ENCODE assay signal across 19 cellular contexts in the genomic region with DNA sequence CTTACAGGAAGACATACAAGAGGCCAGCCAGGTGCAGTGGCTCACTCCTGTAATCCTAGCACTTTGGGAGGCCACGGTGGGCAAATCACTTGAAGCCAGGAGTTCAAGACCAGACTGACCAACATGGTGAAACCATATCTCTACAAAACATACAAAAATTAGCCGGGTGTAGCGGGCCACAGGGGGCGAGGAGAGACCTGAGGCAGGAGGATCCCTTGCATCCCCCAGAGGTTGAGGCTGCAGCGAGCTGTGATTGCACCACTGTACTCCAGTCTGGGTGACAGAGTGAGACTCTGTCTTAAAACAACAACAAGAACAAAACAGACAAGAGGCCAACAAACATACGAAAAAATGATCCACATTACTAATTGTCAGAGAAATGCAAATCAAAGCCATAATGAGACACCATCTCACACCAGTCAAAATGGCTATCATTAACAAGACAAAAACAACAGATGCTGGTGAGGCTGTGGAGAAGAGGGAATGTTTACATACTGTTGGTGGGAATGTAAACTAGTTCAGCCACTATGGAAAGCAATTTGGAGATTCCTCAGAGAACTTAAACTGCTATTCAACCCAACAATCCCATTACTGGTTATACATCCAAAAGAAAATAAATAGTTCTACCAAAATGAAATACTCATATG.
A peak's percentile ranks its signal among the peaks of the same experiment; 100 is the strongest.
DNase-seq lines count a peak whose midpoint lies in the region; ATAC-seq, FAIRE-seq and TF ChIP-seq lines count a peak whose summit lies in the region.
"Had no signal": no experiment of that assay in that cellular context is flagged by ENCODE, and none has a peak within 500 bp of the region (broad histone marks: within the 10 kb centered on the region; RNA-seq: fewer than 3 reads in every experiment).

No MANE protein-coding gene starts in this region.

- H2BK12ac ChIP-seq in H9 (ENCODE audit: insufficient read length, low read depth, low read length) = no peak overlapping the region
- H2BK12ac ChIP-seq in H1 (ENCODE audit: low read depth, low read length) = no peak overlapping the region

- H3K4me1 ChIP-seq in H9 (ENCODE audit: insufficient read depth, low read length) (no peaks in the 10 kb centered on the region; the same call in 1 of the 2 replicates), H1 (replicated peaks in 1 of 4; ENCODE audit: control insufficient read depth in 3 of 4, insufficient read depth in 4 of 4, low read length in 3 of 4) (peaks cover 0 to 3% (median 2%) of the 10 kb centered on the region in 4 experiments; a peak in 4 of 7 replicates), kidney (ENCODE audit: control insufficient read depth in 1 of 2, insufficient read depth in 1 of 2, low read depth in 1 of 2, low read length in 2 of 2) (no peaks in the 10 kb centered on the region), Caco-2 (0 out of 2 replicates have a peak, but pooled peaks cover 4% of the 10 kb centered on the region)
- H3K4me1 ChIP-seq: BLaER1, HAP-1 had no signal

- no peak overlapping the region for H3K14ac ChIP-seq in H9 (ENCODE audit: insufficient read depth, low read length)
- H3K14ac ChIP-seq in H1 (ENCODE audit: insufficient read length) = no peak overlapping the region

- no peak overlapping the region for H2AFZ ChIP-seq in H9 (ENCODE audit: low read length)
- no peak overlapping the region for H2AFZ ChIP-seq in H1 (ENCODE audit: low read length)

- H2AK5ac ChIP-seq in H9 (ENCODE audit: insufficient read length, low read length) (no peak overlapping the region), H1 (ENCODE audit: low read depth, low read length) (no peak overlapping the region)

- H3K23me2 ChIP-seq in H9 (ENCODE audit: insufficient read length, low read depth, low read length, poor library complexity, severe bottlenecking) (no peaks in the 10 kb centered on the region), H1 (ENCODE audit: low read depth, low read length) (no peaks in the 10 kb centered on the region)

- H3K4me3 ChIP-seq in H1 (ENCODE audit: extremely low read depth in 1 of 4, insufficient read depth in 2 of 4, low read depth in 3 of 4, low read length in 4 of 4) = no peak overlapping the region
- H3K4me3 ChIP-seq in kidney (ENCODE audit: low read length in 2 of 2) = no peak overlapping the region
- H3K4me3 ChIP-seq in Caco-2 (ENCODE audit: low read depth, low read length) = no peak overlapping the region
- H3K4me3 ChIP-seq: BLaER1, HAP-1 had no signal

- no peaks in the 10 kb centered on the region for H3K27me3 ChIP-seq in H9 (ENCODE audit: insufficient read depth, low read length)
- H3K27me3 ChIP-seq in H1 (replicated peaks in 1 of 4; ENCODE audit: control insufficient read depth in 3 of 4, extremely low read depth in 1 of 4, insufficient read depth in 3 of 4, low read length in 3 of 4) = no peaks in the 10 kb centered on the region
- no peaks in the 10 kb centered on the region for H3K27me3 ChIP-seq in Caco-2 (replicated peaks; ENCODE audit: control insufficient read depth, insufficient read depth, low read length)
- H3K27me3 ChIP-seq: BLaER1 had no signal

- H3K9ac ChIP-seq in H9 (ENCODE audit: extremely low read depth, insufficient read length, low read length) (no peak overlapping the region), H1 (replicated peaks in 1 of 4; ENCODE audit: extremely low read depth in 1 of 4, low read depth in 3 of 4, low read length in 3 of 4) (no peak overlapping the region), kidney (ENCODE audit: low read length in 2 of 2) (no peak overlapping the region)
- H3K9ac ChIP-seq: BLaER1 had no signal

- H3K9me3 Mint-ChIP-seq in H9 (peaks cover 0 to 2% of the 10 kb centered on the region in 2 experiments; a peak in 2 of 5 replicates), Caco-2 (ENCODE audit: unreplicated experiment) (peaks cover 10% of the 10 kb centered on the region)

- no peak overlapping the region for H3K18ac ChIP-seq in H9 (ENCODE audit: insufficient read length, low read depth, low read length)
- H3K18ac ChIP-seq in H1 (ENCODE audit: extremely low read depth, low read length) = no peak overlapping the region

- H3K56ac ChIP-seq in H9 (ENCODE audit: insufficient read length, low read depth, low read length) (no peak overlapping the region), H1 (replicated peaks; ENCODE audit: insufficient read length, low read depth, low read length) (no peak overlapping the region)

- ATAC-seq in HG03039 (IDR thresholded peaks at IDR 0.05; ENCODE audit: unreplicated experiment) = no peak
- ATAC-seq: CD8-positive, alpha-beta T cell; HepG2 had no signal

- H4K91ac ChIP-seq in H9 (ENCODE audit: insufficient read length, low read depth, low read length) = no peak overlapping the region
- H4K91ac ChIP-seq in H1 (replicated peaks; ENCODE audit: insufficient read length, low read length) = no peak overlapping the region

- H3K79me2 ChIP-seq in H9 (ENCODE audit: insufficient read depth, low read length) (no peaks in the 10 kb centered on the region), H1 (ENCODE audit: control insufficient read depth in 1 of 2, insufficient read depth in 2 of 2, low read length in 2 of 2) (no peaks in the 10 kb centered on the region)

- no peak overlapping the region for H4K8ac ChIP-seq in H9 (replicated peaks; ENCODE audit: insufficient read length, low read depth, low read length)
- H4K8ac ChIP-seq in H1 (ENCODE audit: extremely low read depth, insufficient read depth, low read length) = peak overlapping the region; percentile 45; the same call in 1 of the 2 replicates

- H4K20me1 ChIP-seq in H9 (ENCODE audit: control insufficient read depth, insufficient read depth, insufficient read length) = no peaks in the 10 kb centered on the region
- no peaks in the 10 kb centered on the region for H4K20me1 ChIP-seq in H1 (replicated peaks in 1 of 2; ENCODE audit: control insufficient read depth in 1 of 2, insufficient read depth in 2 of 2, low read length in 2 of 2)
- H4K20me1 ChIP-seq: BLaER1 had no signal

- H2BK20ac ChIP-seq in H9 (ENCODE audit: low read depth, low read length, poor library complexity, severe bottlenecking) (no peak overlapping the region), H1 (ENCODE audit: low read length) (no peak overlapping the region)

- H3K4ac ChIP-seq in H9 (ENCODE audit: low read depth, low read length) (no peak overlapping the region), H1 (replicated peaks; ENCODE audit: insufficient read length, low read depth, low read length) (no peak overlapping the region)

- TF ChIP-seq EP300 in H1 (IDR thresholded peaks at IDR 0.05; ENCODE audit: borderline replicate concordance in 1 of 2, low read depth in 2 of 2, low read length in 2 of 2) = no peak

- intact Hi-C loops in kidney (cut with DNase I) = no loop called here
- intact Hi-C loops in Caco-2 (cut with micrococcal nuclease; ENCODE audit: unreplicated experiment) = no loop called here

- H3K4me2 ChIP-seq in H9 (ENCODE audit: insufficient read depth, insufficient read length, low read length) (no peak overlapping the region), H1 (ENCODE audit: insufficient read depth in 1 of 2, low read depth in 2 of 2, low read length in 2 of 2) (no peak overlapping the region)
- H3K4me2 ChIP-seq: BLaER1 had no signal

- H2BK5ac ChIP-seq in H9 (ENCODE audit: insufficient read length, low read length) (no peak overlapping the region), H1 (ENCODE audit: low read depth, low read length) (peak overlapping the region; percentile 77; the same call in 1 of the 2 replicates)

- H3K36me3 ChIP-seq in H1 (ENCODE audit: control insufficient read depth in 2 of 4, insufficient read depth in 4 of 4, low read length in 3 of 4) (no peaks in the 10 kb centered on the region), kidney (ENCODE audit: control insufficient read depth in 1 of 2, insufficient read depth in 2 of 2, low read length in 2 of 2) (no peaks in the 10 kb centered on the region), Caco-2 (ENCODE audit: control insufficient read depth, insufficient read depth, low read length) (no peaks in the 10 kb centered on the region)
- H3K36me3 ChIP-seq: BLaER1, HAP-1 had no signal

- H3K27ac ChIP-seq in H9 (ENCODE audit: insufficient read length, low read depth, low read length) = peak overlapping the region; percentile 59
- H3K27ac ChIP-seq in H1 (ENCODE audit: low read depth, low read length) = no peak overlapping the region
- H3K27ac ChIP-seq in kidney (ENCODE audit: low read depth in 2 of 2, low read length in 2 of 2) = no peak overlapping the region
- H3K27ac ChIP-seq: BLaER1 had no signal

- peak overlapping the region in 2 of 3 experiments; percentile 11 to 98; a peak in 4 of 7 replicates for H3K27ac Mint-ChIP-seq in H9
- no peak overlapping the region for H3K27ac Mint-ChIP-seq in Caco-2 (ENCODE audit: unreplicated experiment)
- H3K27ac Mint-ChIP-seq: CD8-positive, alpha-beta T cell; IgD-negative memory B cell had no signal

- CTCF ChIA-PET in H1 (lab: Charles Lee; ENCODE audit: partially characterized antibody) = interaction anchor here (1.5 to 1.6 kb wide), 2 partner anchors 20 to 21 kb away, joined by 3 to 4 read pairs; no protein-coding TSS in a partner anchor
- CTCF ChIA-PET in Caco-2 (lab: Charles Lee) = no interaction called here

- FAIRE-seq in H1 (lab: Jason Lieb, UNC) (no peak), kidney (lab: Jason Lieb, UNC) (no peak)
- FAIRE-seq: HepG2 had no signal

- H3K4me3 Mint-ChIP-seq in H9 = 0 out of 5 replicates have a peak overlapping the region, but pooled peaks of 1 of the 2 experiments have one; percentile 45
- no peak overlapping the region for H3K4me3 Mint-ChIP-seq in Caco-2 (ENCODE audit: unreplicated experiment)
- H3K4me3 Mint-ChIP-seq: CD8-positive, alpha-beta T cell; IgD-negative memory B cell had no signal

- H3K79me1 ChIP-seq in H9 (ENCODE audit: insufficient read depth, low read depth, low read length, poor library complexity, severe bottlenecking) (no peaks in the 10 kb centered on the region), H1 (ENCODE audit: low read depth, low read length) (no peaks in the 10 kb centered on the region)

- H3K4me1 Mint-ChIP-seq in H9 (peaks cover 21 to 25% of the 10 kb centered on the region in 2 experiments), Caco-2 (ENCODE audit: low read depth, unreplicated experiment) (no peaks in the 10 kb centered on the region)
- H3K4me1 Mint-ChIP-seq: IgD-negative memory B cell had no signal

- no peak for TF ChIP-seq POLR2A in H1 (IDR thresholded peaks at IDR 0.05; ENCODE audit: control extremely low read depth in 1 of 2, low read depth in 2 of 2, low read length in 2 of 2)

- H3K27me3 Mint-ChIP-seq in H9 (ENCODE audit: low read depth) (no peaks in the 10 kb centered on the region), Caco-2 (ENCODE audit: insufficient read depth, unreplicated experiment) (no peaks in the 10 kb centered on the region)
- H3K27me3 Mint-ChIP-seq: IgD-negative memory B cell had no signal

- TF ChIP-seq CTCF in H9 (conservative IDR thresholded peaks at IDR 0.05) (no peak), H1 (IDR thresholded peaks at IDR 0.05; ENCODE audit: control extremely low read depth in 1 of 3, insufficient read depth in 1 of 3, low read depth in 1 of 3, low read length in 3 of 3) (no peak), kidney (IDR thresholded peaks at IDR 0.05; ENCODE audit: borderline replicate concordance, extremely low read depth, insufficient read depth) (no peak), Caco-2 (IDR thresholded peaks at IDR 0.05; ENCODE audit: insufficient read depth in 1 of 2, low read depth in 1 of 2, low read length in 1 of 2, severe bottlenecking in 1 of 2, unreplicated experiment in 1 of 2) (no peak)

- H3K36me3 Mint-ChIP-seq in H9 (ENCODE audit: insufficient read depth in 1 of 3, low read depth in 3 of 3) = peaks cover 0 to 10% (median 3%) of the 10 kb centered on the region in 3 experiments; a peak in 4 of 7 replicates
- H3K36me3 Mint-ChIP-seq in Caco-2 (ENCODE audit: insufficient read depth, unreplicated experiment) = no peaks in the 10 kb centered on the region
- H3K36me3 Mint-ChIP-seq: CD8-positive, alpha-beta T cell; IgD-negative memory B cell had no signal

- no peak overlapping the region for H4K5ac ChIP-seq in H9 (ENCODE audit: insufficient read length, low read depth, low read length)
- peak overlapping the region; percentile 72 for H4K5ac ChIP-seq in H1 (ENCODE audit: insufficient read length, low read depth, low read length)

- H2BK15ac ChIP-seq in H9 (ENCODE audit: low read depth, low read length) = no peak overlapping the region
- no peak overlapping the region for H2BK15ac ChIP-seq in H1 (ENCODE audit: low read length)

- H3K9me3 ChIP-seq in H9 (ENCODE audit: control insufficient read depth, low read depth, low read length) (no peaks in the 10 kb centered on the region), H1 (ENCODE audit: insufficient read depth in 2 of 2, low read depth in 1 of 2, low read length in 1 of 2) (no peaks in the 10 kb centered on the region), kidney (ENCODE audit: control insufficient read depth in 1 of 2, low read length in 2 of 2) (no peaks in the 10 kb centered on the region), Caco-2 (peaks cover 3% of the 10 kb centered on the region; the same call in 1 of the 2 replicates)
- H3K9me3 ChIP-seq: BLaER1, HAP-1 had no signal

- no peak overlapping the region for H3T11ph ChIP-seq in H9 (ENCODE audit: low read length)

- POLR2A ChIA-PET in H1 (lab: Charles Lee; ENCODE audit: partially characterized antibody) (no interaction called here), Caco-2 (lab: Charles Lee) (no interaction called here)

- H2BK120ac ChIP-seq in H9 (ENCODE audit: low read depth, low read length, poor library complexity, severe bottlenecking) = no peak overlapping the region
- H2BK120ac ChIP-seq in H1 (replicated peaks; ENCODE audit: low read depth, low read length) = no peak overlapping the region

- DNase-seq in ELF-1 (ENCODE audit: low read depth, low spot score) (peak; percentile 3), H9 (no peak), H1 (ENCODE audit: low read depth in 1 of 2, low spot score in 2 of 2) (no peak), kidney (peak; percentile 29), OCI-M2 (lab: John Stamatoyannopoulos, UW; ENCODE audit: unreplicated experiment) (no peak), Caco-2 (no peak), NCI-H1930 (lab: John Stamatoyannopoulos, UW) (no peak)
- DNase-seq: 8988T; CD8-positive, alpha-beta T cell; DMS 273 treated with DMSO at 0.1 percent for 48 hours; DMS53; GDM1; GOT3; KBM-7 had no signal

- BruUV-seq in Caco-2 (replicated peaks; lab: Mats Ljungman, UMichigan) = no TSS peak

- TF ChIP-seq RAD21 in H1 (IDR thresholded peaks at IDR 0.05 in 1 of 2, conservative IDR thresholded peaks at IDR 0.05 in 1 of 2; ENCODE audit: low read depth in 2 of 2, low read length in 2 of 2) = no peak

- no peak overlapping the region for H3K23ac ChIP-seq in H9 (ENCODE audit: insufficient read length, low read depth, low read length)
- H3K23ac ChIP-seq in H1 (ENCODE audit: insufficient read length) = no peak overlapping the region

- WGBS in H9 (ENCODE audit: extremely low coverage, insufficient read length, low lambda C conversion rate) = no CpG with 5 or more reads among the region's 6 CpGs
- WGBS in H1 (ENCODE audit: extremely low coverage in 1 of 2, insufficient coverage in 1 of 2, insufficient read length in 1 of 2, insufficient replicate concordance in 2 of 2, low coverage in 1 of 2, low lambda C conversion rate in 2 of 2, missing lambda C conversion rate in 1 of 2), 2 experiments = 86% methylated on average over 6 of the region's 6 CpGs; no CpG with 5 or more reads in 1 of the 2 experiments

Comparison
In these comparisons a context has a peak if more than half of its experiments do, and no peak if none do; other contexts are left out.
1. DNase-seq: peak in ELF-1 (single experiment) and kidney (single experiment); none in H9 (single experiment), H1 (0 of 2), OCI-M2 (single experiment), Caco-2 (0 of 2) and NCI-H1930 (0 of 2).